ENCODE assay signal across 28 cellular contexts in genomic region chr4:180615746-180616145, GRCh38.
DNase-seq lines count a peak whose midpoint lies in the region; ATAC-seq, FAIRE-seq and TF ChIP-seq lines count a peak whose summit lies in the region.
"Had no signal": no experiment of that assay in that cellular context is flagged by ENCODE, and none has a peak within 500 bp of the region (broad histone marks: within the 10 kb centered on the region; RNA-seq: fewer than 3 reads in every experiment).

No MANE protein-coding gene starts in this region.

- in situ Hi-C loops in HepG2 (cut with HindIII; ENCODE audit: extremely low pct_ligation_motif_present, low pct_unique_long_range_greater_than_20kb): no loop called here

- H3K23ac ChIP-seq in H1 (ENCODE audit: insufficient read length): no peak overlapping the region

- no peak overlapping the region for H4K8ac ChIP-seq in H1 (ENCODE audit: extremely low read depth, insufficient read depth, low read length)

- CTCF ChIA-PET in HepG2 (lab: Yijun Ruan, JAX; ENCODE audit: low intra/inter-chr PET ratio, low total read pairs) (interaction anchor here (0.6 kb wide), 1 partner anchor 14 kb away, joined by 3 read pairs; no protein-coding TSS in a partner anchor), H1 (lab: Charles Lee; ENCODE audit: partially characterized antibody) (interaction anchor here (1.0 to 2.3 kb wide), 4 partner anchors 9 to 199 kb away, joined by 3 to 4 read pairs (median 3); no protein-coding TSS in a partner anchor)

- no peak overlapping the region for H2BK5ac ChIP-seq in H1 (ENCODE audit: low read depth, low read length)

- H3K27ac ChIP-seq in HepG2 (ENCODE audit: extremely low read length, insufficient read depth, low read length) (no peak overlapping the region), right lobe of liver (no peak overlapping the region), H1 (ENCODE audit: low read depth, low read length) (no peak overlapping the region)
- H3K27ac ChIP-seq: ascending aorta, HL-60, lower lobe of right lung, thyroid gland had no signal

- 58% methylated on average over 3 of the region's 3 CpGs for WGBS in HepG2 (ENCODE audit: low lambda C conversion rate)
- 60% methylated on average over 3 of the region's 3 CpGs for WGBS in right lobe of liver (ENCODE audit: insufficient coverage, low coverage, low lambda C conversion rate, missing lambda C conversion rate)
- WGBS in H1 (ENCODE audit: extremely low coverage in 1 of 2, insufficient coverage in 1 of 2, insufficient read length in 1 of 2, insufficient replicate concordance in 2 of 2, low coverage in 1 of 2, low lambda C conversion rate in 2 of 2, missing lambda C conversion rate in 1 of 2), 2 experiments: 81% methylated on average over 3 of the region's 3 CpGs; no CpG with 5 or more reads in 1 of the 2 experiments

- no peak overlapping the region for H2BK12ac ChIP-seq in H1 (ENCODE audit: low read depth, low read length)

- no peak for TF ChIP-seq CTCF in HepG2 (CRISPR knock-in tag; IDR thresholded peaks at IDR 0.05)
- no peak for TF ChIP-seq CTCF in right lobe of liver (IDR thresholded peaks at IDR 0.05)
- TF ChIP-seq CTCF in NB4 (IDR thresholded peaks at IDR 0.05; ENCODE audit: low read depth, low read length): no peak
- peak in 2 of 3 experiments; percentile 9 to 26; a peak in 2 of 4 replicates for TF ChIP-seq CTCF in H1 (IDR thresholded peaks at IDR 0.05; ENCODE audit: control extremely low read depth in 1 of 3, insufficient read depth in 1 of 3, low read depth in 1 of 3, low read length in 3 of 3)

- H3K9me3 ChIP-seq in HepG2 (ENCODE audit: low read length) (no peaks in the 10 kb centered on the region), right lobe of liver (no peaks in the 10 kb centered on the region), H1 (ENCODE audit: insufficient read depth in 2 of 2, low read depth in 1 of 2, low read length in 1 of 2) (no peaks in the 10 kb centered on the region)
- H3K9me3 ChIP-seq: ascending aorta, lower lobe of right lung, thyroid gland had no signal

- POLR2A ChIA-PET in HepG2 (lab: Yijun Ruan, JAX): no interaction called here
- POLR2A ChIA-PET in H1 (lab: Charles Lee; ENCODE audit: partially characterized antibody): no interaction called here

- H3K36me3 ChIP-seq in HepG2 (replicated peaks in 1 of 2; ENCODE audit: control insufficient read depth in 1 of 2, insufficient read depth in 2 of 2, low read length in 2 of 2): no peaks in the 10 kb centered on the region
- H3K36me3 ChIP-seq in right lobe of liver: no peaks in the 10 kb centered on the region
- H3K36me3 ChIP-seq in H1 (ENCODE audit: control insufficient read depth in 2 of 4, insufficient read depth in 4 of 4, low read length in 3 of 4): no peaks in the 10 kb centered on the region
- H3K36me3 ChIP-seq: ascending aorta, lower lobe of right lung, thyroid gland had no signal

- TF ChIP-seq POLR2A in HepG2 (IDR thresholded peaks at IDR 0.05; ENCODE audit: insufficient read depth in 1 of 2, low read depth in 2 of 2, low read length in 2 of 2) (no peak), right lobe of liver (IDR thresholded peaks at IDR 0.05) (no peak), NB4 (IDR thresholded peaks at IDR 0.05; ENCODE audit: extremely low read depth, insufficient read length) (no peak), H1 (IDR thresholded peaks at IDR 0.05; ENCODE audit: control extremely low read depth in 1 of 2, low read depth in 2 of 2, low read length in 2 of 2) (no peak)

- H3K23me2 ChIP-seq in H1 (ENCODE audit: low read depth, low read length): no peaks in the 10 kb centered on the region

- H4K20me1 ChIP-seq in HepG2 (ENCODE audit: insufficient read depth, low read length) (no peaks in the 10 kb centered on the region), H1 (replicated peaks in 1 of 2; ENCODE audit: control insufficient read depth in 1 of 2, insufficient read depth in 2 of 2, low read length in 2 of 2) (no peaks in the 10 kb centered on the region)

- H3K4me1 ChIP-seq in HepG2 (ENCODE audit: insufficient read depth, low read length): 0 out of 2 replicates have a peak, but pooled peaks cover 7% of the 10 kb centered on the region
- no peaks in the 10 kb centered on the region for H3K4me1 ChIP-seq in right lobe of liver
- H3K4me1 ChIP-seq in H1 (replicated peaks in 1 of 4; ENCODE audit: control insufficient read depth in 3 of 4, insufficient read depth in 4 of 4, low read length in 3 of 4): peaks cover 0 to 6% (median 0%) of the 10 kb centered on the region in 4 experiments; a peak in 1 of 7 replicates
- H3K4me1 ChIP-seq: ascending aorta, lower lobe of right lung, thyroid gland had no signal

- H3K56ac ChIP-seq in H1 (replicated peaks; ENCODE audit: insufficient read length, low read depth, low read length): no peak overlapping the region

- H4K5ac ChIP-seq in H1 (ENCODE audit: insufficient read length, low read depth, low read length): no peak overlapping the region

- H3K18ac ChIP-seq in H1 (ENCODE audit: extremely low read depth, low read length): no peak overlapping the region

- no peak overlapping the region for H4K91ac ChIP-seq in H1 (replicated peaks; ENCODE audit: insufficient read length, low read length)

- no TSS peak for BruUV-seq in HepG2 (replicated peaks; lab: Mats Ljungman, UMichigan)

- TF ChIP-seq RAD21 in HepG2 (CRISPR knock-in tag; IDR thresholded peaks at IDR 0.05) (no peak), H1 (IDR thresholded peaks at IDR 0.05 in 1 of 2, conservative IDR thresholded peaks at IDR 0.05 in 1 of 2; ENCODE audit: low read depth in 2 of 2, low read length in 2 of 2) (peak; percentile 11 to 16; a peak in 2 of 4 replicates)

- H3K4me3 ChIP-seq in HepG2 (replicated peaks in 1 of 3; ENCODE audit: insufficient read depth in 1 of 3, low read depth in 2 of 3, low read length in 3 of 3) (no peak overlapping the region), right lobe of liver (no peak overlapping the region), NB4 (ENCODE audit: low read depth, low read length) (no peak overlapping the region), H1 (ENCODE audit: extremely low read depth in 1 of 4, insufficient read depth in 2 of 4, low read depth in 3 of 4, low read length in 4 of 4) (no peak overlapping the region)
- H3K4me3 ChIP-seq: ascending aorta, lower lobe of right lung, thyroid gland had no signal

- H3K27me3 ChIP-seq in HepG2 (ENCODE audit: control insufficient read depth in 1 of 2, insufficient read depth in 2 of 2, low read length in 2 of 2): 0 out of 5 replicates have a peak, but pooled peaks cover 0 to 1% of the 10 kb centered on the region in 2 experiments
- no peaks in the 10 kb centered on the region for H3K27me3 ChIP-seq in right lobe of liver
- no peaks in the 10 kb centered on the region for H3K27me3 ChIP-seq in H1 (replicated peaks in 1 of 4; ENCODE audit: control insufficient read depth in 3 of 4, extremely low read depth in 1 of 4, insufficient read depth in 3 of 4, low read length in 3 of 4)
- H3K27me3 ChIP-seq: ascending aorta, thyroid gland had no signal

- no peak for FAIRE-seq in HepG2 (lab: Jason Lieb, UNC)
- FAIRE-seq in H1 (lab: Jason Lieb, UNC): peak; percentile 52
- FAIRE-seq: endometrium, TTC549 had no signal

- H2AK5ac ChIP-seq in H1 (ENCODE audit: low read depth, low read length): no peak overlapping the region

- H2BK15ac ChIP-seq in H1 (ENCODE audit: low read length): no peak overlapping the region

- H3K4me2 ChIP-seq in HepG2 (ENCODE audit: low read depth, low read length) (no peak overlapping the region), H1 (ENCODE audit: insufficient read depth in 1 of 2, low read depth in 2 of 2, low read length in 2 of 2) (no peak overlapping the region)

- H3K79me1 ChIP-seq in H1 (ENCODE audit: low read depth, low read length): no peaks in the 10 kb centered on the region

- TF ChIP-seq EP300 in HepG2 (IDR thresholded peaks at IDR 0.05; ENCODE audit: low read depth in 2 of 2, low read length in 2 of 2) (no peak), HepG2 (CRISPR knock-in tag; IDR thresholded peaks at IDR 0.05; ENCODE audit: borderline replicate concordance) (no peak), H1 (IDR thresholded peaks at IDR 0.05; ENCODE audit: borderline replicate concordance in 1 of 2, low read depth in 2 of 2, low read length in 2 of 2) (no peak)

- ATAC-seq in HepG2: 0 out of 3 replicates have a peak, but pooled peaks have one; percentile 35
- ATAC-seq in right lobe of liver: no peak
- no peak for ATAC-seq in HG02938 (IDR thresholded peaks at IDR 0.05; ENCODE audit: unreplicated experiment)
- ATAC-seq in HG02571 (IDR thresholded peaks at IDR 0.05; ENCODE audit: unreplicated experiment): no peak
- ATAC-seq: activated CD8-positive, alpha-beta T cell treated with anti-CD3 and anti-CD28 coated beads for 36 hours; lower lobe of right lung; stimulated activated naive CD8-positive, alpha-beta T cell treated with anti-CD3 and anti-CD28 coated beads, Interleukin-15, amount 100 ng/mL, for 72 hours had no signal

- intact Hi-C loops in HepG2 (cut with micrococcal nuclease; ENCODE audit: unreplicated experiment): no loop called here
- intact Hi-C loops in right lobe of liver (cut with DNase I): no loop called here

- H3K14ac ChIP-seq in H1 (ENCODE audit: insufficient read length): no peak overlapping the region

- H3K9ac ChIP-seq in HepG2 (ENCODE audit: insufficient read depth, low read depth, low read length): no peak overlapping the region
- H3K9ac ChIP-seq in H1 (replicated peaks in 1 of 4; ENCODE audit: extremely low read depth in 1 of 4, low read depth in 3 of 4, low read length in 3 of 4): no peak overlapping the region

- DNase-seq in HepG2 (ENCODE audit: low spot score) (no peak), right lobe of liver (no peak), NB4 (ENCODE audit: low read depth) (peak; percentile 2), H1 (ENCODE audit: low read depth in 1 of 2, low spot score in 2 of 2) (no peak), HPDE6-E6E7 (ENCODE audit: extremely low spot score) (no peak), hippocampal formation (lab: John Stamatoyannopoulos, UW) (no peak)
- DNase-seq: activated CD4-positive, alpha-beta T cell treated with anti-CD3 and anti-CD28 coated beads for 1 hour; activated CD8-positive, alpha-beta T cell treated with anti-CD3 and anti-CD28 coated beads for 36 hours; activated effector memory CD4-positive, alpha-beta T cell treated with Interleukin-2 at 50 U/mL for 16 hours; activated naive CD8-positive, alpha-beta T cell treated with anti-CD3 and anti-CD28 coated beads for 36 hours; activated T-cell treated with anti-CD3 and anti-CD28 coated beads for 4 hours; CD4-positive, alpha-beta memory T cell; GDM1; H7; kidney glomerular epithelial cell; lower lobe of right lung; NCI-H1436 treated with DMSO at 0.1 percent for 48 hours; NCI-H2171 treated with DMSO at 0.1 percent for 48 hours; NCI-H526; SIG-M5; stimulated activated naive CD8-positive, alpha-beta T cell treated with anti-CD3 and anti-CD28 coated beads, Interleukin-15, amount 100 ng/mL, for 72 hours; thyroid gland had no signal

- H2AFZ ChIP-seq in HepG2 (ENCODE audit: low read length): no peak overlapping the region
- no peak overlapping the region for H2AFZ ChIP-seq in H1 (ENCODE audit: low read length)

- H3K79me2 ChIP-seq in HepG2 (ENCODE audit: insufficient read depth, low read length): no peaks in the 10 kb centered on the region
- no peaks in the 10 kb centered on the region for H3K79me2 ChIP-seq in H1 (ENCODE audit: control insufficient read depth in 1 of 2, insufficient read depth in 2 of 2, low read length in 2 of 2)

- H3K4ac ChIP-seq in H1 (replicated peaks; ENCODE audit: insufficient read length, low read depth, low read length): no peak overlapping the region

- no peak overlapping the region for H2BK20ac ChIP-seq in H1 (ENCODE audit: low read length)

- H2BK120ac ChIP-seq in H1 (replicated peaks; ENCODE audit: low read depth, low read length): no peak overlapping the region

Comparison
In these comparisons a context has a peak if more than half of its experiments do, and no peak if none do; other contexts are left out.
1. CTCF ChIP-seq: peak in H1 (2 of 3); none in HepG2 (single experiment), right lobe of liver (0 of 4) and NB4 (single experiment).
2. Of the 41 proteins assayed by ChIP-seq in both HepG2 and H1: peak only in HepG2: none; only in H1: CTCF and RAD21; in both: none; in neither: 39.